In the genomic region with DNA sequence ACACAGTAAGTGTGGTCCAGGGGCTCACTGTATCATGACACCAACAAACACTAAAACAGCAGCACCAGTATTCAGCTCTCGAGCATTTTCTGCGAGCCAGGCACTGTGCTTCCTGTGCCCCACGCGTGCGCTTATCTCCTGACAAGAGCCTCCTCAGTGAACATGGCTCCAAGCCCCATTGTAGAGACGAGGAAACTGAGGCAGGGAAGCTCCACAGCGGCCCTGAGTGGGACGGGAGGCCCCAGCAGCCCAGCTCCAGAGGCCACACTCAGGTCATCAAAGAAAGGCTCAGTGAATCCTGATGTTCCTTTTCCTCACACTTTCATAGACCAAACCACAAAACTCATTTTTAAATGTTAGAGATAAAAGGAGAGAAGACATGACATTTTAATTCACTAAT, we compare ENCODE assay signal across 24 cellular contexts.
"Had no signal": no experiment of that assay in that cellular context is flagged by ENCODE, and none has a peak within 500 bp of the region (broad histone marks: within the 10 kb centered on the region; RNA-seq: fewer than 3 reads in every experiment).

No MANE protein-coding gene starts in this region.

- H3K4me1 ChIP-seq: SJSA1 had no signal

- H3K36me3 ChIP-seq: SJSA1 had no signal

- H3K27ac ChIP-seq: KMS-11, SJSA1, SK-N-MC had no signal

- H3K4me1 Mint-ChIP-seq: IgD-negative memory B cell had no signal

- ATAC-seq: HepG2, K562 had no signal

- H3K9ac ChIP-seq: KMS-11 had no signal

- H3K36me3 Mint-ChIP-seq: IgD-negative memory B cell had no signal

- H3K4me3 Mint-ChIP-seq: IgD-negative memory B cell had no signal

- H3K4me2 ChIP-seq: KMS-11 had no signal

- H3K4me3 ChIP-seq: K562, SJSA1, SK-N-MC had no signal

- H3K27ac Mint-ChIP-seq: IgD-negative memory B cell had no signal

- H3K9me3 ChIP-seq: SJSA1 had no signal

- DNase-seq: Kasumi-1, MM.1S, NCI-H1092 treated with DMSO at 0.1 percent for 48 hours, NCI-H1436, NCI-H187, NCI-H2029, NCI-H2081 treated with DMSO at 0.1 percent for 48 hours, NCI-H2171, NCI-H226, NCI-H446, NCI-H510A, NCI-H524 treated with DMSO at 0.1 percent for 48 hours, NCI-H69, NCI-H774, Right ventricle myocardium superior, RPMI8226, SIG-M5 had no signal

- FAIRE-seq: HepG2, K562, RCC 7860 had no signal
